26 cellular contexts compared by ENCODE assay signal in the genomic region with DNA sequence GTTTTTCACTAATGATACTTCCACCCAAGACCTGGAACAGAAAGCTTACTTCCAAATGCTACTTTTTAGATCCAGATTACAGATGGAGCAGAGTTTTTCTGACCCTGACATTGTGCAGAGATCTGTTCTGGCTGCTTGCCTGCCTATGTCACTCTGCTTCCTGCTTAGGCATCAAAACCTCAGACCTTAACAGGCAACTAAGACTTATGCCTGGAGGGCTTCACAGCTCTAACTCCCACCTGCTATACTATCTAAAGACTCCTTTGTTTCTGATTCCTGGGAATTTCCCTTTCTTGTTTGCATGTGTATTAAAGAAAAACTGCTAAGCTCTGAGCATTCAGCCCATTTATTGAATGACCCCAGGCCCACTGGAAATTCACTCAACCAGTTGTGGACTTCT.
DNase-seq lines count a peak whose midpoint lies in the region; ATAC-seq and TF ChIP-seq lines count a peak whose summit lies in the region.
"Had no signal": no experiment of that assay in that cellular context is flagged by ENCODE, and none has a peak within 500 bp of the region (broad histone marks: within the 10 kb centered on the region; RNA-seq: fewer than 3 reads in every experiment).

No MANE protein-coding gene starts in this region.

- H3K9me3 Mint-ChIP-seq in CD4-positive, alpha-beta T cell: no peaks in the 10 kb centered on the region
- H3K9me3 Mint-ChIP-seq: type B pancreatic cell had no signal

- peak overlapping the region; percentile 59 for H3K27ac ChIP-seq in HUES48 (ENCODE audit: low read depth, low read length)
- H3K27ac ChIP-seq in CD4-positive, alpha-beta T cell (ENCODE audit: low read depth, low read length): no peak overlapping the region
- H3K27ac ChIP-seq: body of pancreas, ovary, right lobe of liver, SK-N-MC, stomach, WERI-Rb-1 had no signal

- no peaks in the 10 kb centered on the region for H3K36me3 ChIP-seq in BE2C
- no peaks in the 10 kb centered on the region for H3K36me3 ChIP-seq in HUES48 (ENCODE audit: control insufficient read depth, insufficient read depth, low read length)
- H3K36me3 ChIP-seq: MG63, ovary, right lobe of liver, stomach, WERI-Rb-1 had no signal

- H3K9ac ChIP-seq in HUES48 (ENCODE audit: low read depth, low read length): no peak overlapping the region

- H3K9me3 ChIP-seq in BE2C (no peaks in the 10 kb centered on the region), HUES48 (ENCODE audit: control insufficient read depth, insufficient read depth, low read length) (no peaks in the 10 kb centered on the region)
- H3K9me3 ChIP-seq in CD4-positive, alpha-beta T cell (ENCODE audit: control insufficient read depth, low read length): no peaks in the 10 kb centered on the region
- H3K9me3 ChIP-seq: body of pancreas, MG63, ovary, right lobe of liver, stomach had no signal

- POLR2A ChIA-PET in CD4-positive, alpha-beta T cell (lab: Charles Lee): no interaction called here

- DNase-seq in BE2C (peak; percentile 60), SK-N-DZ (ENCODE audit: low spot score) (peak; percentile 21), iPS-NIHi7 (ENCODE audit: extremely low spot score) (peak; percentile 56), NCI-H1694 treated with DMSO at 0.1 percent for 48 hours (lab: John Stamatoyannopoulos, UW) (no peak), ecto neural progenitor cell (ENCODE audit: low spot score) (no peak), OCI-M1 (lab: John Stamatoyannopoulos, UW) (no peak)
- no peak for DNase-seq in CD4-positive, alpha-beta T cell
- DNase-seq: activated CD4-positive, alpha-beta T cell treated with anti-CD3 and anti-CD28 coated beads, Interleukin-2, amount 50 U/mL, for 4 hours; activated CD8-positive, alpha-beta memory T cell treated with anti-CD3 and anti-CD28 coated beads, Interleukin-2, amount 50 U/mL, for 48 hours; activated effector memory CD4-positive, alpha-beta T cell treated with Interleukin-2 at 50 U/mL for 16 hours; body of pancreas; effector CD8-positive, alpha-beta T cell; MG63; midbrain; natural killer cell; NCI-H187; NCI-H345; ovary; right lobe of liver; stimulated activated CD4-positive, alpha-beta T cell treated with anti-CD3 and anti-CD28 coated beads, Interleukin-15, amount 100 ng/mL, for 24 hours; stomach; WERI-Rb-1 had no signal

- TF ChIP-seq CTCF in BE2C (IDR thresholded peaks at IDR 0.05; ENCODE audit: low read depth, low read length): no peak
- TF ChIP-seq CTCF in CD4-positive, alpha-beta T cell (IDR thresholded peaks at IDR 0.05): no peak

- CTCF ChIA-PET in CD4-positive, alpha-beta T cell (lab: Charles Lee): interaction anchor here (1.1 kb wide), 1 partner anchor 10 kb away, joined by 3 read pairs; no protein-coding TSS in a partner anchor

- intact Hi-C loops in CD4-positive, alpha-beta T cell (cut with DNase I, micrococcal nuclease): no loop called here

- no peaks in the 10 kb centered on the region for H3K27me3 ChIP-seq in BE2C
- H3K27me3 ChIP-seq in HUES48 (ENCODE audit: control insufficient read depth, insufficient read depth, low read length): no peaks in the 10 kb centered on the region; the same call in 1 of the 2 replicates
- H3K27me3 ChIP-seq in CD4-positive, alpha-beta T cell (ENCODE audit: control insufficient read depth, insufficient read depth, low read length): no peaks in the 10 kb centered on the region
- H3K27me3 ChIP-seq: body of pancreas, ovary, right lobe of liver, stomach had no signal

- H3K4me3 ChIP-seq in BE2C (ENCODE audit: low read depth, low read length) (no peak overlapping the region), HUES48 (ENCODE audit: low read depth, low read length) (no peak overlapping the region)
- H3K4me3 ChIP-seq: body of pancreas, MG63, ovary, right lobe of liver, SK-N-MC, stomach had no signal

- H3K27ac Mint-ChIP-seq in CD4-positive, alpha-beta T cell: no peak overlapping the region
- H3K27ac Mint-ChIP-seq: natural killer cell, type B pancreatic cell had no signal

- H3K36me3 Mint-ChIP-seq in CD4-positive, alpha-beta T cell (ENCODE audit: low read depth): no peaks in the 10 kb centered on the region
- H3K36me3 Mint-ChIP-seq: natural killer cell, type B pancreatic cell had no signal

- H3K27me3 Mint-ChIP-seq in CD4-positive, alpha-beta T cell: peaks cover 15% of the 10 kb centered on the region

- no peaks in the 10 kb centered on the region for H3K4me1 Mint-ChIP-seq in CD4-positive, alpha-beta T cell (ENCODE audit: low read depth)
- H3K4me1 Mint-ChIP-seq: natural killer cell had no signal

- no peak overlapping the region for H3K4me3 Mint-ChIP-seq in CD4-positive, alpha-beta T cell
- H3K4me3 Mint-ChIP-seq: natural killer cell, type B pancreatic cell had no signal

- H3K4me1 ChIP-seq in BE2C (peaks cover 5% of the 10 kb centered on the region; the same call in 1 of the 2 replicates), HUES48 (ENCODE audit: control insufficient read depth, insufficient read depth, low read length) (0 out of 2 replicates have a peak, but pooled peaks cover 3% of the 10 kb centered on the region)
- H3K4me1 ChIP-seq: body of pancreas, right lobe of liver, stomach had no signal

- no peak for ATAC-seq in CD4-positive, alpha-beta T cell (ENCODE audit: poor library complexity)
- ATAC-seq: body of pancreas, esophagus mucosa, natural killer cell, right lobe of liver had no signal

Comparison
In these comparisons a context has a peak if more than half of its experiments do, and no peak if none do; other contexts are left out.
1. DNase-seq: peak in BE2C (single experiment), SK-N-DZ (single experiment) and iPS-NIHi7 (single experiment); none in NCI-H1694 treated with DMSO at 0.1 percent for 48 hours (single experiment), CD4-positive, alpha-beta T cell (0 of 10), ecto neural progenitor cell (single experiment) and OCI-M1 (single experiment).